In the genomic region with DNA sequence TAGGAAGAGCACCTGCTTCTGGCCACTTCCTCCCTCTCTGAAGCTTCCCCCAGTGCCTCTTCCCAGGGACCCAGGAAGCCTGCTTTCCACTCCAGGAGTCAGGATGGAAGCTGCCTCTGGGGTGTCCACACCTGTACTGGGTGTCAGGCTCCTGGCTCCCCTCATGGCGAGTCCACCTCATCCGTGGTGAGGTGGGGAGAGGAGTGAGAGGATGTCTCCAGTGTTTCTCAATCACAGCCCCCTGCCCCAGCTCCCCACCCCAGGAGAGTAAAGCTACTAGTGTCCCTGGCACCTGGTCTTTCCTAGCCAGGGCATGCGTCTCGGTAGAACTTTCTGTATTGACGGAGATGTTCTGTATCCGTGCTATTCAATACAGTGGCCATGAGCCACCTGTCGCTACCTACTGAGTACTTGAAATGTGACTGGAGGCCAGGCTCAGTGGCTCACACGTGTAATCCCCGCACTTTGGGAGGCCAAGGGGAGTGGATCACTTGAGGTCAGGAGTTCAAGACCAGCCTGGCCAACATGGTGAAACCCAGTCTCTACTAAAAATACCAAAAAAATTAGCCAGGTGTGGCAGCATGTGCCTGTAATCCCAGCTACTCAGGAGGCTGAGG, we compare ENCODE assay signal across 23 cellular contexts.
DNase-seq lines count a peak whose midpoint lies in the region; ATAC-seq and TF ChIP-seq lines count a peak whose summit lies in the region.
"Had no signal": no experiment of that assay in that cellular context is flagged by ENCODE, and none has a peak within 500 bp of the region (broad histone marks: within the 10 kb centered on the region; RNA-seq: fewer than 3 reads in every experiment).

No MANE protein-coding gene starts in this region.

- H3K36me3 ChIP-seq in right atrium auricular region: no peaks in the 10 kb centered on the region
- H3K36me3 ChIP-seq in gastroesophageal sphincter: no peaks in the 10 kb centered on the region
- no peaks in the 10 kb centered on the region for H3K36me3 ChIP-seq in stomach
- H3K36me3 ChIP-seq: BE2C had no signal

- no peak for DNase-seq in right atrium auricular region (ENCODE audit: low spot score)
- DNase-seq in Right ventricle myocardium superior: no peak
- no peak for DNase-seq in stomach
- no peak for DNase-seq in pons (ENCODE audit: low spot score)
- DNase-seq in substantia nigra (lab: John Stamatoyannopoulos, UW): no peak
- DNase-seq: activated CD4-positive, alpha-beta T cell treated with anti-CD3 and anti-CD28 coated beads for 36 hours; activated CD8-positive, alpha-beta memory T cell treated with anti-CD3 and anti-CD28 coated beads for 24 hours; activated T-cell treated with anti-CD3 and anti-CD28 coated beads, Interleukin-2, amount 50 U/mL, for 24 hours; BE2C; COR-L47; effector CD8-positive, alpha-beta T cell; H7; NCI-H1930; nephron progenitor cell; T-helper 17 cell; testis had no signal

- H3K27ac ChIP-seq in right atrium auricular region (peak overlapping the region; percentile 81 to 83), gastroesophageal sphincter (peak overlapping the region in 3 of 4 donors; percentile 32 to 82 (median 80)), stomach (peak overlapping the region in 3 of 5 donors; percentile 78 to 80 (median 79)), substantia nigra (ENCODE audit: low read depth, low read length, poor library complexity, severe bottlenecking) (no peak overlapping the region)
- H3K27ac ChIP-seq: A549, parathyroid adenoma, SK-N-MC had no signal

- no peak for TF ChIP-seq EP300 in gastroesophageal sphincter (IDR thresholded peaks at IDR 0.05)
- no peak for TF ChIP-seq EP300 in stomach (IDR thresholded peaks at IDR 0.05)

- WGBS in gastroesophageal sphincter (ENCODE audit: low coverage in 1 of 2), 2 donors: no CpG with 5 or more reads among the region's 9 CpGs
- 92 to 96% (median 95%) methylated on average over 9 of the region's 9 CpGs for WGBS in stomach, 5 donors

- ATAC-seq in Right ventricle myocardium superior (ENCODE audit: poor library complexity) (no peak), gastroesophageal sphincter (no peak), GM19351 (IDR thresholded peaks at IDR 0.05; ENCODE audit: unreplicated experiment) (no peak), HG02870 (IDR thresholded peaks at IDR 0.05; ENCODE audit: unreplicated experiment) (no peak)
- ATAC-seq: A549; activated CD4-positive, alpha-beta T cell treated with anti-CD3 and anti-CD28 coated beads for 36 hours; T-helper 17 cell had no signal

- TF ChIP-seq POLR2A in gastroesophageal sphincter (IDR thresholded peaks at IDR 0.05): no peak
- no peak for TF ChIP-seq POLR2A in stomach (IDR thresholded peaks at IDR 0.05)

- H3K27me3 ChIP-seq in right atrium auricular region (no peaks in the 10 kb centered on the region), gastroesophageal sphincter (no peaks in the 10 kb centered on the region), stomach (no peaks in the 10 kb centered on the region)
- H3K27me3 ChIP-seq: BE2C, testis had no signal

- no peak overlapping the region for H3K4me3 ChIP-seq in right atrium auricular region
- no peak overlapping the region for H3K4me3 ChIP-seq in gastroesophageal sphincter
- no peak overlapping the region for H3K4me3 ChIP-seq in stomach
- H3K4me3 ChIP-seq: A549, mucosa of descending colon, SK-N-MC, testis had no signal

- TF ChIP-seq CTCF in right atrium auricular region (IDR thresholded peaks at IDR 0.05) (no peak), gastroesophageal sphincter (IDR thresholded peaks at IDR 0.05) (no peak), stomach (IDR thresholded peaks at IDR 0.05) (no peak)

- intact Hi-C loops in Right ventricle myocardium superior (cut with DNase I) (no loop called here), stomach (cut with DNase I; ENCODE audit: low total_unique reads) (no loop called here)

- H3K9me3 ChIP-seq in right atrium auricular region: no peaks in the 10 kb centered on the region
- no peaks in the 10 kb centered on the region for H3K9me3 ChIP-seq in gastroesophageal sphincter
- H3K9me3 ChIP-seq in stomach: no peaks in the 10 kb centered on the region
- H3K9me3 ChIP-seq: A549, BE2C, mucosa of descending colon, testis had no signal

- H3K4me1 ChIP-seq in right atrium auricular region: peaks cover 0 to 70% of the 10 kb centered on the region in 2 donors
- H3K4me1 ChIP-seq in gastroesophageal sphincter: peaks cover 0 to 80% (median 45%) of the 10 kb centered on the region in 3 donors
- H3K4me1 ChIP-seq in stomach: peaks cover 16 to 72% (median 41%) of the 10 kb centered on the region in 4 donors
- H3K4me1 ChIP-seq: A549 had no signal
